ENCODE assay signal across 23 cellular contexts in genomic region chr7:128865996-128866877, GRCh38. TPM values are rescaled to one million over a fixed set of nuclear protein-coding genes. Genes with fewer than 3 reads are reported as not detected.
"Had no signal": no experiment of that assay in that cellular context is flagged by ENCODE, and none has a peak within 500 bp of the region (broad histone marks: within the 10 kb centered on the region; RNA-seq: fewer than 3 reads in every experiment).

No MANE protein-coding gene starts in this region.

- H3K4me3 ChIP-seq: adrenal gland, breast epithelium, Peyer's patch, SJSA1 had no signal

- H3K9me3 Mint-ChIP-seq: activated naive CD8-positive, alpha-beta T cell treated with anti-CD3 and anti-CD28 coated beads, Interleukin-2, amount 10 ng/mL, durations not matched to agents 7 days and 5 days; T-helper 1 cell treated with Interleukin-12 subunit alpha and Interleukin-12 subunit beta and Interleukin-4 antibody, amounts not matched to agents 30 μg/mL and 1 μg/mL, for 36 hours had no signal

- H3K27ac Mint-ChIP-seq: activated CD8-positive, alpha-beta T cell treated with anti-CD3 and anti-CD28 coated beads, Interleukin-2, amount 10 ng/mL, durations not matched to agents 7 days and 5 days; activated naive CD8-positive, alpha-beta T cell treated with anti-CD3 and anti-CD28 coated beads, Interleukin-2, amount 10 ng/mL, durations not matched to agents 7 days and 5 days; T-helper 1 cell treated with Interleukin-12 subunit alpha and Interleukin-12 subunit beta and Interleukin-4 antibody, amounts not matched to agents 30 μg/mL and 1 μg/mL, for 36 hours had no signal

- H3K27me3 ChIP-seq: breast epithelium, Peyer's patch had no signal

- H3K9me3 ChIP-seq: adrenal gland, breast epithelium, Peyer's patch, SJSA1 had no signal

- H3K36me3 ChIP-seq: breast epithelium had no signal

- ATAC-seq: activated CD4-positive, CD25-positive, alpha-beta regulatory T cell treated with anti-CD3 and anti-CD28 coated beads, Interleukin-2, amount 50 U/mL, for 24 hours; activated CD8-positive, alpha-beta T cell treated with anti-CD3 and anti-CD28 coated beads, Interleukin-2, amount 10 ng/mL, durations not matched to agents 7 days and 5 days; SK-N-SH treated with all-trans-retinoic acid at 6 μM for 48 hours had no signal

- H3K4me3 Mint-ChIP-seq: activated CD8-positive, alpha-beta T cell treated with anti-CD3 and anti-CD28 coated beads, Interleukin-2, amount 10 ng/mL, durations not matched to agents 7 days and 5 days; activated naive CD8-positive, alpha-beta T cell treated with anti-CD3 and anti-CD28 coated beads, Interleukin-2, amount 10 ng/mL, durations not matched to agents 7 days and 5 days; T-helper 1 cell treated with Interleukin-12 subunit alpha and Interleukin-12 subunit beta and Interleukin-4 antibody, amounts not matched to agents 30 μg/mL and 1 μg/mL, for 36 hours had no signal

- H3K27ac ChIP-seq: adrenal gland, breast epithelium, Peyer's patch, SJSA1 had no signal

- DNase-seq: activated CD4-positive, alpha-beta T cell treated with anti-CD3 and anti-CD28 coated beads for 48 hours; activated CD4-positive, alpha-beta T cell treated with anti-CD3 and anti-CD28 coated beads, Interleukin-2, amount 50 U/mL, for 4 hours; activated CD8-positive, alpha-beta memory T cell treated with anti-CD3 and anti-CD28 coated beads, Interleukin-2, amount 50 U/mL, for 48 hours; activated CD8-positive, alpha-beta T cell treated with anti-CD3 and anti-CD28 coated beads, Interleukin-2, amount 10 ng/mL, durations not matched to agents 7 days and 5 days; activated naive CD4-positive, alpha-beta T cell treated with anti-CD3 and anti-CD28 coated beads, Interleukin-2, amount 50 U/mL, for 16 hours; activated naive CD8-positive, alpha-beta T cell treated with anti-CD3 and anti-CD28 coated beads, Interleukin-2, amount 10 ng/mL, durations not matched to agents 7 days and 5 days; activated T-cell treated with anti-CD3 and anti-CD28 coated beads, Interleukin-2, amount 50 U/mL, for 1 hour; adrenal gland; anterior cingulate cortex; MM.1S; NCI-H1105; NCI-H1436; NCI-H1694 treated with DMSO at 0.1 percent for 48 hours; NCI-H2029 treated with DMSO at 0.1 percent for 48 hours; NCI-H345; NCI-H510A; Peyer's patch; SHP77 had no signal

RNA-seq across cellular contexts. Expression of gene FLNC, which starts 36.0 kb away (rescaled TPM):
- total RNA-seq: activated CD8-positive, alpha-beta T cell treated with anti-CD3 and anti-CD28 coated beads, Interleukin-2, amount 10 ng/mL, durations not matched to agents 7 days and 5 days; activated naive CD8-positive, alpha-beta T cell treated with anti-CD3 and anti-CD28 coated beads, Interleukin-2, amount 10 ng/mL, durations not matched to agents 7 days and 5 days had no signal

RNA-seq across cellular contexts. Expression of gene KCP, which starts 44.3 kb away (rescaled TPM):
- total RNA-seq: SJSA1 had no signal
